ENCODE assay signal across 18 cellular contexts in the genomic region with DNA sequence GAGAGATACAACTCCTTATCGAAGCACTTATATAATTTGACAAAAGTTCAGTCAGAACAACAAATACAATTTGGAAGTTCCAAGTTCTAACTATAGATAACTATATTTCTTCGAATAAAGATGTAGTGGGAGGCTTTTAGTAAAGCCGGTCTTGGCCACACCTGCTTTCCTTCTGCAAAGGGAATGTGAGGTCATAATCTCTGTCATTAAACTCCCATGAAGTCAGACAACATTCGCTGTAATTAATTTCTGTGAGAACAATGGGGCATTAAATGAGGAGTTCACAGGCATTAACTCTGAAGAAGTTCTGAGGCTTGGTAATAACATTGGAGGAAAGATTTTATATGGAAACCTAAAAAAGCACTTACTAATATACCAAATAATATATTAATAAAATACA.
"Had no signal": no experiment of that assay in that cellular context is flagged by ENCODE, and none has a peak within 500 bp of the region (broad histone marks: within the 10 kb centered on the region; RNA-seq: fewer than 3 reads in every experiment).

No MANE protein-coding gene starts in this region.

- ATAC-seq: psoas muscle; right cardiac atrium; right lobe of liver; stimulated activated effector memory CD8-positive, alpha-beta T cell treated with anti-CD3 and anti-CD28 coated beads, Interleukin-12 subunit alpha, Interleukin-12 subunit beta, amount 100 ng/mL, for 72 hours; stimulated activated naive B cell treated with anti-CD40 and anti-IgM and Interleukin-4, amounts not matched to agents 10 μg/mL and 1 μg/mL and 100 μg/mL, for 72 hours had no signal

- DNase-seq: occipital lobe; ovary; posterior cingulate gyrus; psoas muscle; right cardiac atrium; right lobe of liver; sigmoid colon; small intestine; stimulated activated CD4-positive, alpha-beta T cell treated with anti-CD3 and anti-CD28 coated beads, Interleukin-15, amount 100 ng/mL, for 24 hours; stimulated activated CD4-positive, alpha-beta T cell treated with anti-CD3 and anti-CD28 coated beads, Interleukin-2, amount 100 ng/mL, for 24 hours; stimulated activated CD4-positive, alpha-beta T cell treated with anti-CD3 and anti-CD28 coated beads, Interleukin-2, amount 100 ng/mL, for 48 hours; stimulated activated CD4-positive, alpha-beta T cell treated with anti-CD3 and anti-CD28 coated beads, Interleukin-4, amount 100 ng/mL, for 24 hours; stimulated activated naive B cell treated with anti-CD40 and anti-IgM and Interleukin-4, amounts not matched to agents 10 μg/mL and 1 μg/mL and 100 μg/mL, for 72 hours; stimulated activated naive CD4-positive, alpha-beta T cell treated with Interleukin-2 at 50 U/mL for 16 hours; stomach; thyroid gland; upper lobe of left lung had no signal
